Comparison of ENCODE assay signal across 8 cellular contexts in genomic region chr22:31080848-31081649, GRCh38. TPM values are rescaled to one million over a fixed set of nuclear protein-coding genes. Genes with fewer than 3 reads are reported as not detected.
A peak's percentile ranks its signal among the peaks of the same experiment; 100 is the strongest.
DNase-seq lines count a peak whose midpoint lies in the region; ATAC-seq and TF ChIP-seq lines count a peak whose summit lies in the region.

SMTN (plus strand) TSS chr22:31081318; CDS start chr22:31083259, 1,941 bp downstream.

- no peaks in the 10 kb centered on the region for H3K9me2 ChIP-seq in PC-9 (ENCODE audit: insufficient read depth)

- H3K4me2 ChIP-seq in PC-9, result peak within 1 kb of the TSS; percentile 89

- intact Hi-C loops in PC-9 (cut with micrococcal nuclease; ENCODE audit: unreplicated experiment), result loop anchor here (1.0 to 5.0 kb wide), 2 partner anchors 112 to 134 kb away; partner anchors contain the start of gene TUG1

- H3K36me3 ChIP-seq in PC-9 (ENCODE audit: low read depth) (no peaks in the 10 kb centered on the region), esophagus (ENCODE audit: control insufficient read depth in 2 of 2, insufficient read depth in 2 of 2, low read length in 1 of 2) (no peaks in the 10 kb centered on the region), muscle layer of duodenum (ENCODE audit: control insufficient read depth in 1 of 2, insufficient read depth in 2 of 2, low read length in 2 of 2) (peaks cover 6 to 7% of the 10 kb centered on the region in 2 donors)

- H3K27ac ChIP-seq in PC-9, result no peak within 1 kb of the TSS
- H3K27ac ChIP-seq in esophagus (ENCODE audit: low read depth in 2 of 2, low read length in 1 of 2), result peak within 1 kb of the TSS; percentile 76 to 95
- H3K27ac ChIP-seq in muscle layer of duodenum (ENCODE audit: low read length), result peak within 1 kb of the TSS; percentile 97

- WGBS in esophagus, 2 donors, result 0% methylated on average over 63 of the region's 63 CpGs

- peak; percentile 55 for ATAC-seq in GM21447 (IDR thresholded peaks at IDR 0.05; ENCODE audit: unreplicated experiment)
- ATAC-seq in activated T-cell treated with anti-CD3 and anti-CD28 coated beads, Interleukin-2, amount 50 U/mL, for 4 hours, result peak; percentile 69 to 70

- no peaks in the 10 kb centered on the region for H3K27me3 Mint-ChIP-seq in activated T-cell treated with anti-CD3 and anti-CD28 coated beads, Interleukin-2, amount 50 U/mL, for 4 hours (ENCODE audit: low read depth)

- POLR2A ChIA-PET in PC-9 (lab: Charles Lee; ENCODE audit: unreplicated experiment), result interaction anchor here (0.6 to 1.5 kb wide), 11 partner anchors 9 to 607 kb away, joined by 3 to 18 read pairs (median 7); partner anchors contain the start of genes MORC2 and TUG1

- H2AFZ ChIP-seq in PC-9, result peak within 1 kb of the TSS; percentile 78

- no peak for TF ChIP-seq CTCF in PC-9 (conservative IDR thresholded peaks at IDR 0.05)

- peaks cover 8% of the 10 kb centered on the region; the same call in 1 of the 2 replicates for H3F3A ChIP-seq in PC-9 (ENCODE audit: insufficient read depth, low read depth)

- H3K9me3 Mint-ChIP-seq in activated T-cell treated with anti-CD3 and anti-CD28 coated beads, Interleukin-2, amount 50 U/mL, for 4 hours, result no peaks in the 10 kb centered on the region

- BruUV-seq in PC-9 (replicated peaks; lab: Mats Ljungman, UMichigan), result no TSS peak

- H3K9me3 ChIP-seq in PC-9 (ENCODE audit: insufficient read depth, low read depth) (no peaks in the 10 kb centered on the region), esophagus (ENCODE audit: control insufficient read depth in 2 of 2, insufficient read depth in 1 of 2, low read depth in 1 of 2, low read length in 1 of 2) (no peaks in the 10 kb centered on the region), muscle layer of duodenum (ENCODE audit: control insufficient read depth in 1 of 2, low read length in 2 of 2) (no peaks in the 10 kb centered on the region)

- H3K4me3 Mint-ChIP-seq in activated T-cell treated with anti-CD3 and anti-CD28 coated beads, Interleukin-2, amount 50 U/mL, for 4 hours, result peak within 1 kb of the TSS; percentile 83

- H3K4me3 ChIP-seq in PC-9 (peak within 1 kb of the TSS; percentile 59), esophagus (ENCODE audit: low read depth in 1 of 2, low read length in 2 of 2) (peak within 1 kb of the TSS; percentile 72 to 83), muscle layer of duodenum (ENCODE audit: low read depth in 1 of 2, low read length in 2 of 2) (peak within 1 kb of the TSS; percentile 76 to 98)

- H3K36me3 Mint-ChIP-seq in activated T-cell treated with anti-CD3 and anti-CD28 coated beads, Interleukin-2, amount 50 U/mL, for 4 hours (ENCODE audit: insufficient read depth), result no peaks in the 10 kb centered on the region

- no peaks in the 10 kb centered on the region for H3K79me2 ChIP-seq in PC-9 (ENCODE audit: low read depth)

- H3K4me1 ChIP-seq in PC-9 (replicated peaks; ENCODE audit: insufficient read depth) (peaks cover 20% of the 10 kb centered on the region), esophagus (ENCODE audit: control insufficient read depth in 2 of 2, insufficient read depth in 2 of 2, low read length in 1 of 2) (peaks cover 11 to 24% of the 10 kb centered on the region in 2 donors), muscle layer of duodenum (ENCODE audit: control insufficient read depth in 1 of 2, insufficient read depth in 2 of 2, low read length in 2 of 2) (peaks cover 23 to 40% of the 10 kb centered on the region in 2 donors)

- no peaks in the 10 kb centered on the region for H4K20me1 ChIP-seq in PC-9 (ENCODE audit: insufficient read depth)

- DNase-seq in D341Med (ENCODE audit: low spot score) (peak; percentile 97), HuH-7 (ENCODE audit: low spot score) (peak; percentile 100), PC-9 (peak; percentile 80 to 95)
- DNase-seq in activated T-cell treated with anti-CD3 and anti-CD28 coated beads, Interleukin-2, amount 50 U/mL, for 4 hours, result peak; percentile 83
- DNase-seq in stimulated activated CD8-positive, alpha-beta memory T cell treated with anti-CD3 and anti-CD28 coated beads, Interleukin-7, amount 100 ng/mL, for 24 hours (ENCODE audit: low read depth), result peak; percentile 76

- no peaks in the 10 kb centered on the region for H3K27me3 ChIP-seq in PC-9 (ENCODE audit: insufficient read depth, low read depth)
- no peaks in the 10 kb centered on the region for H3K27me3 ChIP-seq in esophagus (ENCODE audit: control insufficient read depth in 1 of 2, insufficient read depth in 2 of 2, low read length in 2 of 2)
- no peaks in the 10 kb centered on the region for H3K27me3 ChIP-seq in muscle layer of duodenum (ENCODE audit: low read depth, low read length)

- CTCF ChIA-PET in PC-9 (lab: Charles Lee), result interaction anchor here (0.7 to 1.2 kb wide), 2 partner anchors 17 to 59 kb away, joined by 3 to 6 read pairs; partner anchors contain the start of gene PLA2G3

- peaks cover 38% of the 10 kb centered on the region for H3K4me1 Mint-ChIP-seq in activated T-cell treated with anti-CD3 and anti-CD28 coated beads, Interleukin-2, amount 50 U/mL, for 4 hours (ENCODE audit: low read depth)

RNA-seq across cellular contexts. Expression of gene SMTN, which starts in this region (rescaled TPM):
- total RNA-seq in PC-9 (2021), result 68.8 and 76.3 TPM in 2 replicates
- 10 to 100 TPM in 1 of 3 donors, 1 to 10 TPM in 2; 8.9 to 10.4 (median 9.4) TPM for total RNA-seq in activated T-cell treated with anti-CD3 and anti-CD28 coated beads, Interleukin-2, amount 50 U/mL, for 4 hours
- polyA plus RNA-seq in esophagus, result 100 to 1,000 TPM; 100 to 103 TPM
